Comparison of ENCODE assay signal across 1 cellular context in the genomic region with DNA sequence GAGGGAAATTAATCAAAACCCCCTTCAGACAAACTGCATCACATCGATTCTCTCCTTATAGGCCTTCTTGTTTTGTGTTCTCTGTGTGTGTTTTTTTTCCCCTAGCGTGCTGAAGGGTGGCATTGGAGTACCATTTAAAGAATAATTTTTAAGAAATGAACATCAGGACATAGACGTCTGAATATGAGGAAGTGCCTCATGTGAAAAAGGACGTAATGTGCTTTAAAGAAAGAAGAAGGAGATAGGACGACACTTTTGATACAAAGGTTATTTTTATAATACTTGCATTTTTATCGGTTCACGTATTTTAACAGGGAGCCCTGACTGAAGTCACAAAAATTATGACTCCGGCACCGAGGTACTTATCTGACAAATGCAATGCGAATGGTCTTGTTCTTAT.
TF ChIP-seq lines count a peak whose summit lies in the region.

No MANE protein-coding gene starts in this region.

TF ChIP-seq in GM23338, 12 proteins besides CTCF, POLR2A, EP300 and RAD21 (continued from another document):
- TF ChIP-seq, protein P1, sequence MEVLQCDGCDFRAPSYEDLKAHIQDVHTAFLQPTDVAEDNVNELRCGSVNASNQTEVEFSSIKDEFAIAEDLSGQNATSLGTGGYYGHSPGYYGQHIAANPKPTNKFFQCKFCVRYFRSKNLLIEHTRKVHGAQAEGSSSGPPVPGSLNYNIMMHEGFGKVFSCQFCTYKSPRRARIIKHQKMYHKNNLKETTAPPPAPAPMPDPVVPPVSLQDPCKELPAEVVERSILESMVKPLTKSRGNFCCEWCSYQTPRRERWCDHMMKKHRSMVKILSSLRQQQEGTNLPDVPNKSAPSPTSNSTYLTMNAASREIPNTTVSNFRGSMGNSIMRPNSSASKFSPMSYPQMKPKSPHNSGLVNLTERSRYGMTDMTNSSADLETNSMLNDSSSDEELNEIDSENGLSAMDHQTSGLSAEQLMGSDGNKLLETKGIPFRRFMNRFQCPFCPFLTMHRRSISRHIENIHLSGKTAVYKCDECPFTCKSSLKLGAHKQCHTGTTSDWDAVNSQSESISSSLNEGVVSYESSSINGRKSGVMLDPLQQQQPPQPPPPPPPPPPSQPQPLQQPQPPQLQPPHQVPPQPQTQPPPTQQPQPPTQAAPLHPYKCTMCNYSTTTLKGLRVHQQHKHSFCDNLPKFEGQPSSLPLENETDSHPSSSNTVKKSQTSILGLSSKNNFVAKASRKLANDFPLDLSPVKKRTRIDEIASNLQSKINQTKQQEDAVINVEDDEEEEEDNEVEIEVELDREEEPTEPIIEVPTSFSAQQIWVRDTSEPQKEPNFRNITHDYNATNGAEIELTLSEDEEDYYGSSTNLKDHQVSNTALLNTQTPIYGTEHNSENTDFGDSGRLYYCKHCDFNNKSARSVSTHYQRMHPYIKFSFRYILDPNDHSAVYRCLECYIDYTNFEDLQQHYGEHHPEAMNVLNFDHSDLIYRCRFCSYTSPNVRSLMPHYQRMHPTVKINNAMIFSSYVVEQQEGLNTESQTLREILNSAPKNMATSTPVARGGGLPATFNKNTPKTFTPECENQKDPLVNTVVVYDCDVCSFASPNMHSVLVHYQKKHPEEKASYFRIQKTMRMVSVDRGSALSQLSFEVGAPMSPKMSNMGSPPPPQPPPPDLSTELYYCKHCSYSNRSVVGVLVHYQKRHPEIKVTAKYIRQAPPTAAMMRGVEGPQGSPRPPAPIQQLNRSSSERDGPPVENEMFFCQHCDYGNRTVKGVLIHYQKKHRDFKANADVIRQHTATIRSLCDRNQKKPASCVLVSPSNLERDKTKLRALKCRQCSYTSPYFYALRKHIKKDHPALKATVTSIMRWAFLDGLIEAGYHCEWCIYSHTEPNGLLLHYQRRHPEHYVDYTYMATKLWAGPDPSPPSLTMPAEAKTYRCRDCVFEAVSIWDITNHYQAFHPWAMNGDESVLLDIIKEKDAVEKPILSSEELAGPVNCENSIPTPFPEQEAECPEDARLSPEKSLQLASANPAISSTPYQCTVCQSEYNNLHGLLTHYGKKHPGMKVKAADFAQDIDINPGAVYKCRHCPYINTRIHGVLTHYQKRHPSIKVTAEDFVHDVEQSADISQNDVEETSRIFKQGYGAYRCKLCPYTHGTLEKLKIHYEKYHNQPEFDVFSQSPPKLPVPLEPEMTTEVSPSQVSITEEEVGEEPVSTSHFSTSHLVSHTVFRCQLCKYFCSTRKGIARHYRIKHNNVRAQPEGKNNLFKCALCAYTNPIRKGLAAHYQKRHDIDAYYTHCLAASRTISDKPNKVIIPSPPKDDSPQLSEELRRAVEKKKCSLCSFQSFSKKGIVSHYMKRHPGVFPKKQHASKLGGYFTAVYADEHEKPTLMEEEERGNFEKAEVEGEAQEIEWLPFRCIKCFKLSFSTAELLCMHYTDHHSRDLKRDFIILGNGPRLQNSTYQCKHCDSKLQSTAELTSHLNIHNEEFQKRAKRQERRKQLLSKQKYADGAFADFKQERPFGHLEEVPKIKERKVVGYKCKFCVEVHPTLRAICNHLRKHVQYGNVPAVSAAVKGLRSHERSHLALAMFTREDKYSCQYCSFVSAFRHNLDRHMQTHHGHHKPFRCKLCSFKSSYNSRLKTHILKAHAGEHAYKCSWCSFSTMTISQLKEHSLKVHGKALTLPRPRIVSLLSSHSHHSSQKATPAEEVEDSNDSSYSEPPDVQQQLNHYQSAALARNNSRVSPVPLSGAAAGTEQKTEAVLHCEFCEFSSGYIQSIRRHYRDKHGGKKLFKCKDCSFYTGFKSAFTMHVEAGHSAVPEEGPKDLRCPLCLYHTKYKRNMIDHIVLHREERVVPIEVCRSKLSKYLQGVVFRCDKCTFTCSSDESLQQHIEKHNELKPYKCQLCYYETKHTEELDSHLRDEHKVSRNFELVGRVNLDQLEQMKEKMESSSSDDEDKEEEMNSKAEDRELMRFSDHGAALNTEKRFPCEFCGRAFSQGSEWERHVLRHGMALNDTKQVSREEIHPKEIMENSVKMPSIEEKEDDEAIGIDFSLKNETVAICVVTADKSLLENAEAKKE (CRISPR knock-in tag; IDR thresholded peaks at IDR 0.05), result no peak
- no peak for TF ChIP-seq POLR2AphosphoS5 (IDR thresholded peaks at IDR 0.05; ENCODE audit: low read depth)
- TF ChIP-seq EZH2 (IDR thresholded peaks at IDR 0.05; ENCODE audit: low read depth, unreplicated experiment), result no peak
- no peak for TF ChIP-seq EZH2phosphoT487 (IDR thresholded peaks at IDR 0.05; ENCODE audit: unreplicated experiment)
- no peak for TF ChIP-seq NANOG (IDR thresholded peaks at IDR 0.05; ENCODE audit: borderline replicate concordance)
- TF ChIP-seq, protein P2, sequence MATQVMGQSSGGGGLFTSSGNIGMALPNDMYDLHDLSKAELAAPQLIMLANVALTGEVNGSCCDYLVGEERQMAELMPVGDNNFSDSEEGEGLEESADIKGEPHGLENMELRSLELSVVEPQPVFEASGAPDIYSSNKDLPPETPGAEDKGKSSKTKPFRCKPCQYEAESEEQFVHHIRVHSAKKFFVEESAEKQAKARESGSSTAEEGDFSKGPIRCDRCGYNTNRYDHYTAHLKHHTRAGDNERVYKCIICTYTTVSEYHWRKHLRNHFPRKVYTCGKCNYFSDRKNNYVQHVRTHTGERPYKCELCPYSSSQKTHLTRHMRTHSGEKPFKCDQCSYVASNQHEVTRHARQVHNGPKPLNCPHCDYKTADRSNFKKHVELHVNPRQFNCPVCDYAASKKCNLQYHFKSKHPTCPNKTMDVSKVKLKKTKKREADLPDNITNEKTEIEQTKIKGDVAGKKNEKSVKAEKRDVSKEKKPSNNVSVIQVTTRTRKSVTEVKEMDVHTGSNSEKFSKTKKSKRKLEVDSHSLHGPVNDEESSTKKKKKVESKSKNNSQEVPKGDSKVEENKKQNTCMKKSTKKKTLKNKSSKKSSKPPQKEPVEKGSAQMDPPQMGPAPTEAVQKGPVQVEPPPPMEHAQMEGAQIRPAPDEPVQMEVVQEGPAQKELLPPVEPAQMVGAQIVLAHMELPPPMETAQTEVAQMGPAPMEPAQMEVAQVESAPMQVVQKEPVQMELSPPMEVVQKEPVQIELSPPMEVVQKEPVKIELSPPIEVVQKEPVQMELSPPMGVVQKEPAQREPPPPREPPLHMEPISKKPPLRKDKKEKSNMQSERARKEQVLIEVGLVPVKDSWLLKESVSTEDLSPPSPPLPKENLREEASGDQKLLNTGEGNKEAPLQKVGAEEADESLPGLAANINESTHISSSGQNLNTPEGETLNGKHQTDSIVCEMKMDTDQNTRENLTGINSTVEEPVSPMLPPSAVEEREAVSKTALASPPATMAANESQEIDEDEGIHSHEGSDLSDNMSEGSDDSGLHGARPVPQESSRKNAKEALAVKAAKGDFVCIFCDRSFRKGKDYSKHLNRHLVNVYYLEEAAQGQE (IDR thresholded peaks at IDR 0.05; ENCODE audit: unreplicated experiment), result no peak
- TF ChIP-seq ZNF331 (CRISPR knock-in tag; IDR thresholded peaks at IDR 0.05; ENCODE audit: low read depth), result no peak
